In genomic region chr20:57866250-57867106, GRCh38 we compare ENCODE assay signal across 17 cellular contexts.
"Had no signal": no experiment of that assay in that cellular context is flagged by ENCODE, and none has a peak within 500 bp of the region (broad histone marks: within the 10 kb centered on the region; RNA-seq: fewer than 3 reads in every experiment).

No MANE protein-coding gene starts in this region.

- H3K27me3 ChIP-seq: colonic mucosa, tibial nerve had no signal

- H3K4me1 ChIP-seq: colonic mucosa, gastroesophageal sphincter, lower lobe of right lung, spleen had no signal

- DNase-seq: activated CD4-positive, alpha-beta T cell treated with anti-CD3 and anti-CD28 coated beads, Interleukin-2, amount 10 ng/mL, durations not matched to agents 24 days and 14 days; activated naive CD4-positive, alpha-beta T cell treated with anti-CD3 and anti-CD28 coated beads for 36 hours; colonic mucosa; kidney glomerular epithelial cell; lower lobe of right lung; naive thymus-derived CD4-positive, alpha-beta T cell; posterior cingulate gyrus; right cardiac atrium; spleen; stimulated activated naive B cell treated with anti-CD40 and anti-IgM and Interleukin-4, amounts not matched to agents 10 μg/mL and 1 μg/mL and 100 μg/mL, for 72 hours; WERI-Rb-1 had no signal

- ATAC-seq: gastroesophageal sphincter; lower lobe of right lung; naive thymus-derived CD4-positive, alpha-beta T cell; stimulated activated naive B cell treated with anti-CD40 and anti-IgM and Interleukin-4, amounts not matched to agents 10 μg/mL and 1 μg/mL and 100 μg/mL, for 72 hours; T-cell had no signal

- H3K36me3 ChIP-seq: cardiac muscle cell, colonic mucosa, gastroesophageal sphincter, lower lobe of right lung, neutrophil, spleen, tibial nerve, WERI-Rb-1 had no signal

- H3K4me3 ChIP-seq: cardiac muscle cell, colonic mucosa, gastroesophageal sphincter, hepatocyte, lower lobe of right lung, spleen, tibial nerve had no signal

- H3K27ac ChIP-seq: cardiac muscle cell, colonic mucosa, gastroesophageal sphincter, hepatocyte, lower lobe of right lung, neutrophil, spleen, tibial nerve, WERI-Rb-1 had no signal

- H3K9me3 ChIP-seq: colonic mucosa, gastroesophageal sphincter, lower lobe of right lung, neutrophil, spleen, tibial nerve had no signal
